Comparison of ENCODE assay signal across 11 cellular contexts in genomic region chr6:11324453-11325023, GRCh38.
A peak's percentile ranks its signal among the peaks of the same experiment; 100 is the strongest.
DNase-seq lines count a peak whose midpoint lies in the region; ATAC-seq and TF ChIP-seq lines count a peak whose summit lies in the region.
"Had no signal": no experiment of that assay in that cellular context is flagged by ENCODE, and none has a peak within 500 bp of the region (broad histone marks: within the 10 kb centered on the region; RNA-seq: fewer than 3 reads in every experiment).

No MANE protein-coding gene starts in this region.

- H2AK5ac ChIP-seq in H9 (ENCODE audit: insufficient read length, low read length) = no peak overlapping the region

- H3K9me3 ChIP-seq in CD4-positive, alpha-beta T cell (ENCODE audit: control insufficient read depth, low read length) = no peaks in the 10 kb centered on the region
- H3K9me3 ChIP-seq in H9 (ENCODE audit: control insufficient read depth, low read depth, low read length) (no peaks in the 10 kb centered on the region), uterus (no peaks in the 10 kb centered on the region)

- no peak overlapping the region for H2AFZ ChIP-seq in H9 (ENCODE audit: low read length)

- no peak overlapping the region for H3K4me3 Mint-ChIP-seq in CD4-positive, alpha-beta T cell
- no peak overlapping the region for H3K4me3 Mint-ChIP-seq in effector memory CD8-positive, alpha-beta T cell
- H3K4me3 Mint-ChIP-seq in H9 = no peak overlapping the region

- H3K4me1 Mint-ChIP-seq in CD4-positive, alpha-beta T cell (ENCODE audit: low read depth) = peaks cover 48% of the 10 kb centered on the region
- H3K4me1 Mint-ChIP-seq in effector memory CD8-positive, alpha-beta T cell (ENCODE audit: low read depth in 2 of 2) = peaks cover 38 to 49% of the 10 kb centered on the region in 2 donors
- H3K4me1 Mint-ChIP-seq in H9 = peaks cover 10 to 14% of the 10 kb centered on the region in 2 experiments

- H3K14ac ChIP-seq in H9 (ENCODE audit: insufficient read depth, low read length) = no peak overlapping the region

- H3K79me1 ChIP-seq in H9 (ENCODE audit: insufficient read depth, low read depth, low read length, poor library complexity, severe bottlenecking) = no peaks in the 10 kb centered on the region

- H3T11ph ChIP-seq in H9 (ENCODE audit: low read length) = no peak overlapping the region

- no peak for ATAC-seq in CD4-positive, alpha-beta T cell (ENCODE audit: poor library complexity)
- ATAC-seq in GM21360 (IDR thresholded peaks at IDR 0.05; ENCODE audit: unreplicated experiment) (peak; percentile 73), HG03521 (IDR thresholded peaks at IDR 0.05; ENCODE audit: unreplicated experiment) (peak; percentile 80)
- ATAC-seq in effector memory CD8-positive, alpha-beta T cell (replicated peaks) = no peak

- no peak overlapping the region for H4K8ac ChIP-seq in H9 (replicated peaks; ENCODE audit: insufficient read length, low read depth, low read length)

- no peak for TF ChIP-seq CTCF in CD4-positive, alpha-beta T cell (IDR thresholded peaks at IDR 0.05)
- TF ChIP-seq CTCF in H9 (conservative IDR thresholded peaks at IDR 0.05) = no peak
- no peak for TF ChIP-seq CTCF in uterus (IDR thresholded peaks at IDR 0.05)

- no peak overlapping the region for H4K5ac ChIP-seq in H9 (ENCODE audit: insufficient read length, low read depth, low read length)

- no peaks in the 10 kb centered on the region for H3K79me2 ChIP-seq in H9 (ENCODE audit: insufficient read depth, low read length)

- H3K4ac ChIP-seq in H9 (ENCODE audit: low read depth, low read length) = no peak overlapping the region

- no CpG with 5 or more reads among the region's 6 CpGs for WGBS in H9 (ENCODE audit: extremely low coverage, insufficient read length, low lambda C conversion rate)

- H3K27me3 ChIP-seq in CD4-positive, alpha-beta T cell (ENCODE audit: control insufficient read depth, insufficient read depth, low read length) = no peaks in the 10 kb centered on the region
- no peaks in the 10 kb centered on the region for H3K27me3 ChIP-seq in H9 (ENCODE audit: insufficient read depth, low read length)
- H3K27me3 ChIP-seq in uterus = no peaks in the 10 kb centered on the region

- no peak overlapping the region for H3K9ac ChIP-seq in H9 (ENCODE audit: extremely low read depth, insufficient read length, low read length)

- no peaks in the 10 kb centered on the region for H3K9me3 Mint-ChIP-seq in CD4-positive, alpha-beta T cell
- H3K9me3 Mint-ChIP-seq in effector memory CD8-positive, alpha-beta T cell = no peaks in the 10 kb centered on the region
- H3K9me3 Mint-ChIP-seq in H9 = peaks cover 0 to 1% of the 10 kb centered on the region in 2 experiments; a peak in 1 of 5 replicates

- no peak overlapping the region for H3K23ac ChIP-seq in H9 (ENCODE audit: insufficient read length, low read depth, low read length)

- no peak overlapping the region for H2BK15ac ChIP-seq in H9 (ENCODE audit: low read depth, low read length)

- H4K91ac ChIP-seq in H9 (ENCODE audit: insufficient read length, low read depth, low read length) = no peak overlapping the region

- no peak overlapping the region for H2BK5ac ChIP-seq in H9 (ENCODE audit: insufficient read length, low read length)

- no peak overlapping the region for H3K4me3 ChIP-seq in uterus

- H3K36me3 ChIP-seq in uterus = no peaks in the 10 kb centered on the region

- intact Hi-C loops in CD4-positive, alpha-beta T cell (cut with DNase I, micrococcal nuclease) = no loop called here
- intact Hi-C loops in posterior cingulate gyrus (cut with DNase I) = no loop called here
- intact Hi-C loops in uterus (cut with DNase I; ENCODE audit: low total_unique reads) = no loop called here

- POLR2A ChIA-PET in CD4-positive, alpha-beta T cell (lab: Charles Lee) = no interaction called here

- TF ChIP-seq POLR2A in uterus (IDR thresholded peaks at IDR 0.05) = no peak

- no peak overlapping the region for H3K27ac ChIP-seq in CD4-positive, alpha-beta T cell (ENCODE audit: low read depth, low read length)
- no peak overlapping the region for H3K27ac ChIP-seq in H9 (ENCODE audit: insufficient read length, low read depth, low read length)
- no peak overlapping the region for H3K27ac ChIP-seq in uterus

- no peak for DNase-seq in CD4-positive, alpha-beta T cell
- DNase-seq in effector memory CD8-positive, alpha-beta T cell = no peak
- DNase-seq in posterior cingulate gyrus (no peak), H9 (no peak), uterus (no peak), dedifferentiated amniotic fluid mesenchymal stem cell (ENCODE audit: extremely low spot score) (no peak)
- DNase-seq: DMS153, NCI-H2171 had no signal

- peak overlapping the region; percentile 50 for H3K27ac Mint-ChIP-seq in CD4-positive, alpha-beta T cell
- H3K27ac Mint-ChIP-seq in effector memory CD8-positive, alpha-beta T cell = peak overlapping the region; percentile 74 to 89
- no peak overlapping the region for H3K27ac Mint-ChIP-seq in H9
- H3K27ac Mint-ChIP-seq: progenitor cell of endocrine pancreas had no signal

- no peak overlapping the region for H2BK20ac ChIP-seq in H9 (ENCODE audit: low read depth, low read length, poor library complexity, severe bottlenecking)

- H3K27me3 Mint-ChIP-seq in CD4-positive, alpha-beta T cell = no peaks in the 10 kb centered on the region
- no peaks in the 10 kb centered on the region for H3K27me3 Mint-ChIP-seq in effector memory CD8-positive, alpha-beta T cell
- no peaks in the 10 kb centered on the region; the same call in none of the 2 replicates for H3K27me3 Mint-ChIP-seq in H9 (ENCODE audit: low read depth)

- no peak overlapping the region for H3K4me2 ChIP-seq in H9 (ENCODE audit: insufficient read depth, insufficient read length, low read length)

- no peak overlapping the region for H2BK12ac ChIP-seq in H9 (ENCODE audit: insufficient read length, low read depth, low read length)

- no peaks in the 10 kb centered on the region for H3K23me2 ChIP-seq in H9 (ENCODE audit: insufficient read length, low read depth, low read length, poor library complexity, severe bottlenecking)

- CTCF ChIA-PET in CD4-positive, alpha-beta T cell (lab: Charles Lee) = no interaction called here

- H3K4me1 ChIP-seq in H9 (ENCODE audit: insufficient read depth, low read length) (no peaks in the 10 kb centered on the region), uterus (no peaks in the 10 kb centered on the region)

- peaks cover 51% of the 10 kb centered on the region for H3K36me3 Mint-ChIP-seq in CD4-positive, alpha-beta T cell (ENCODE audit: low read depth)
- H3K36me3 Mint-ChIP-seq in effector memory CD8-positive, alpha-beta T cell (ENCODE audit: insufficient read depth) = peaks cover 13% of the 10 kb centered on the region
- H3K36me3 Mint-ChIP-seq in H9 (ENCODE audit: insufficient read depth in 1 of 3, low read depth in 3 of 3) = no peaks in the 10 kb centered on the region

- H4K20me1 ChIP-seq in H9 (ENCODE audit: control insufficient read depth, insufficient read depth, insufficient read length) = no peaks in the 10 kb centered on the region

- H3K56ac ChIP-seq in H9 (ENCODE audit: insufficient read length, low read depth, low read length) = no peak overlapping the region

- H2BK120ac ChIP-seq in H9 (ENCODE audit: low read depth, low read length, poor library complexity, severe bottlenecking) = no peak overlapping the region

- no peak overlapping the region for H3K18ac ChIP-seq in H9 (ENCODE audit: insufficient read length, low read depth, low read length)

Comparison
In these comparisons a context has a peak if more than half of its experiments do, and no peak if none do; other contexts are left out.
1. ATAC-seq: peak in GM21360 (single experiment) and HG03521 (single experiment); none in CD4-positive, alpha-beta T cell (single experiment) and effector memory CD8-positive, alpha-beta T cell (single experiment).
2. H3K27ac Mint-ChIP-seq: peak in CD4-positive, alpha-beta T cell (single experiment) and effector memory CD8-positive, alpha-beta T cell (2 of 2); none in H9 (0 of 3).